ENCODE assay signal across 19 cellular contexts in the genomic region with DNA sequence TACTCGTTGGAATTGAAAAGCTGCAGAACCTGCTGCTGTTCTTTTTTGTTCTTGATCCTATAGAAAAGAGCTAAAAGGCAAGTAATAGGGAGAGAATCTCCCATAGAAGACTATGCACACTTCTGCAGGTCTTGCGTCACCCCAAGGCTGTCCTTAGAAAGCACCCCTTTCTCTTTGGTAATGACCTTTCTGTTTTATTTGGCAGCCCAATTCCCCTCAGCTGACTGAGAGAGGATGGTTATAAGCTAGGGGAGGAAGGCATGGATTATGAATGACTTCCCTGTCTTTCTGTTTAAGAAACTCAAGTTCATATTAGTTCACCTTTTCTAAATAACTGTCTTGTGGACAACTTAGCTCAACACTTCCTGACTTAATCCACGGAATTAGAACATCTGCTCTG.
A peak's percentile ranks its signal among the peaks of the same experiment; 100 is the strongest.
DNase-seq lines count a peak whose midpoint lies in the region; ATAC-seq, FAIRE-seq and TF ChIP-seq lines count a peak whose summit lies in the region.
"Had no signal": no experiment of that assay in that cellular context is flagged by ENCODE, and none has a peak within 500 bp of the region (broad histone marks: within the 10 kb centered on the region; RNA-seq: fewer than 3 reads in every experiment).

No MANE protein-coding gene starts in this region.

- peak; percentile 33 for DNase-seq in MV-4-11 (lab: John Stamatoyannopoulos, UW)
- DNase-seq in astrocyte (ENCODE audit: low read depth), result no peak
- DNase-seq in fibroblast of pulmonary artery (ENCODE audit: low read depth), result peak; percentile 11
- DNase-seq in mesenchymal stem cell, result no peak
- DNase-seq in mesenteric fat pad (ENCODE audit: low spot score), result no peak
- no peak for DNase-seq in NOMO-1 (lab: John Stamatoyannopoulos, UW; ENCODE audit: unreplicated experiment in 2 of 2)
- no peak for DNase-seq in COLO668 (lab: John Stamatoyannopoulos, UW; ENCODE audit: unreplicated experiment)
- DNase-seq: BE2C; Caco-2; CD4-positive, alpha-beta memory T cell; DND-41; GDM1; HCEC 1CT; HFFc6 had no signal

- H2BK12ac ChIP-seq in mesenchymal stem cell (ENCODE audit: low read length in 2 of 2), result no peak overlapping the region

- H3K4me1 ChIP-seq in astrocyte (ENCODE audit: insufficient read depth, low read length) (no peaks in the 10 kb centered on the region), mesenchymal stem cell (ENCODE audit: control insufficient read depth, insufficient read depth, low read depth, low read length) (no peaks in the 10 kb centered on the region)
- H3K4me1 ChIP-seq: A549, BE2C, Caco-2 had no signal

- H3K4me3 ChIP-seq in astrocyte (ENCODE audit: insufficient read depth, low read depth, low read length) (no peak overlapping the region), fibroblast of pulmonary artery (replicated peaks; ENCODE audit: low read depth, low read length) (no peak overlapping the region), mesenchymal stem cell (ENCODE audit: insufficient read depth in 1 of 2, low read depth in 1 of 2, low read length in 2 of 2) (no peak overlapping the region)
- H3K4me3 ChIP-seq: A549 had no signal

- no peak overlapping the region for H4K8ac ChIP-seq in mesenchymal stem cell (ENCODE audit: low read length)

- peak; percentile 52 for FAIRE-seq in astrocyte (lab: Jason Lieb, UNC)
- FAIRE-seq: A549 had no signal

- H2AK5ac ChIP-seq in mesenchymal stem cell (ENCODE audit: low read length, severe bottlenecking), result no peak overlapping the region

- H3K9ac ChIP-seq in astrocyte (ENCODE audit: low read length), result no peak overlapping the region
- H3K9ac ChIP-seq in mesenchymal stem cell (ENCODE audit: low read length), result peak overlapping the region; percentile 66

- no peak overlapping the region for H2BK5ac ChIP-seq in mesenchymal stem cell (ENCODE audit: low read depth, low read length, poor library complexity, severe bottlenecking)

- no peaks in the 10 kb centered on the region for H3K9me3 Mint-ChIP-seq in astrocyte (ENCODE audit: unreplicated experiment)
- H3K9me3 Mint-ChIP-seq: HFFc6, IgD-negative memory B cell had no signal

- WGBS in mesenchymal stem cell, result 83% methylated on average over 2 of the region's 3 CpGs

- no peaks in the 10 kb centered on the region for H3K4me1 Mint-ChIP-seq in astrocyte (ENCODE audit: low read depth, unreplicated experiment)
- H3K4me1 Mint-ChIP-seq: CD4-positive, alpha-beta memory T cell had no signal

- H3K27me3 Mint-ChIP-seq in astrocyte (ENCODE audit: low read depth, unreplicated experiment), result peaks cover 8% of the 10 kb centered on the region

- no peak overlapping the region for H3K18ac ChIP-seq in mesenchymal stem cell (ENCODE audit: low read depth in 1 of 2, low read length in 2 of 2)

- H2AFZ ChIP-seq in astrocyte (ENCODE audit: low read depth, low read length), result no peak overlapping the region
- H2AFZ ChIP-seq in mesenchymal stem cell (ENCODE audit: low read depth, low read length), result no peak overlapping the region

- H3K27ac Mint-ChIP-seq in astrocyte (ENCODE audit: unreplicated experiment), result no peak overlapping the region
- H3K27ac Mint-ChIP-seq: CD4-positive, alpha-beta memory T cell; HFFc6 had no signal

- no peak overlapping the region for H3K27ac ChIP-seq in astrocyte (ENCODE audit: low read depth, low read length)
- H3K27ac ChIP-seq in mesenchymal stem cell (ENCODE audit: low read length, poor library complexity, severe bottlenecking), result no peak overlapping the region
- H3K27ac ChIP-seq: A549, C4-2B, HL-60 had no signal

- no peak for ATAC-seq in HG03139 (IDR thresholded peaks at IDR 0.05; ENCODE audit: unreplicated experiment)
- ATAC-seq: A549 had no signal

- peaks cover 5% of the 10 kb centered on the region for H3K36me3 Mint-ChIP-seq in astrocyte (ENCODE audit: low read depth, unreplicated experiment)
- H3K36me3 Mint-ChIP-seq: CD4-positive, alpha-beta memory T cell; IgD-negative memory B cell had no signal

- H3K36me3 ChIP-seq in astrocyte (ENCODE audit: insufficient read depth, low read length) (no peaks in the 10 kb centered on the region), mesenchymal stem cell (ENCODE audit: control insufficient read depth in 1 of 2, insufficient read depth in 2 of 2, low read depth in 1 of 2, low read length in 2 of 2) (no peaks in the 10 kb centered on the region)
- H3K36me3 ChIP-seq: BE2C had no signal

- H2BK120ac ChIP-seq in mesenchymal stem cell (ENCODE audit: low read depth, low read length), result no peak overlapping the region

- no peak overlapping the region for H3K4ac ChIP-seq in mesenchymal stem cell (ENCODE audit: low read depth in 1 of 2, low read length in 2 of 2)

- no peak overlapping the region for H3K23ac ChIP-seq in mesenchymal stem cell (ENCODE audit: low read length in 2 of 2)

- H3K9me3 ChIP-seq in astrocyte (ENCODE audit: insufficient read depth, low read depth, low read length) (no peaks in the 10 kb centered on the region), mesenchymal stem cell (ENCODE audit: control insufficient read depth, low read length) (no peaks in the 10 kb centered on the region)
- H3K9me3 ChIP-seq: A549, BE2C, Caco-2 had no signal

- no peak overlapping the region for H3K14ac ChIP-seq in mesenchymal stem cell (ENCODE audit: low read length in 2 of 2)

- TF ChIP-seq CTCF in astrocyte (IDR thresholded peaks at IDR 0.05; ENCODE audit: insufficient read depth, low read depth, low read length), result no peak
- no peak for TF ChIP-seq CTCF in fibroblast of pulmonary artery (IDR thresholded peaks at IDR 0.05; ENCODE audit: low read length, missing control alignments)

- no peaks in the 10 kb centered on the region for H4K20me1 ChIP-seq in astrocyte (ENCODE audit: insufficient read depth, low read length)

- no peak overlapping the region for H3K4me3 Mint-ChIP-seq in astrocyte (ENCODE audit: unreplicated experiment)
- H3K4me3 Mint-ChIP-seq: CD4-positive, alpha-beta memory T cell; HFFc6; IgD-negative memory B cell had no signal

- no peaks in the 10 kb centered on the region for H3K79me2 ChIP-seq in astrocyte (ENCODE audit: insufficient read depth, low read length)

- H3K27me3 ChIP-seq in astrocyte (ENCODE audit: insufficient read depth, low read length), result no peaks in the 10 kb centered on the region
- no peaks in the 10 kb centered on the region for H3K27me3 ChIP-seq in mesenchymal stem cell (ENCODE audit: control insufficient read depth in 1 of 2, insufficient read depth in 1 of 2, low read length in 2 of 2)
- H3K27me3 ChIP-seq: BE2C had no signal

- no peak overlapping the region for H4K91ac ChIP-seq in mesenchymal stem cell (ENCODE audit: low read length)

- H3K4me2 ChIP-seq in astrocyte (ENCODE audit: low read length), result no peak overlapping the region
- no peak overlapping the region for H3K4me2 ChIP-seq in mesenchymal stem cell (ENCODE audit: low read length, poor library complexity, severe bottlenecking)
- H3K4me2 ChIP-seq: A549 had no signal

- H3K79me1 ChIP-seq in mesenchymal stem cell (replicated peaks; ENCODE audit: low read length, poor library complexity, severe bottlenecking), result no peaks in the 10 kb centered on the region

- H2BK15ac ChIP-seq in mesenchymal stem cell (ENCODE audit: low read depth, poor library complexity, severe bottlenecking), result no peak overlapping the region

Comparison
In these comparisons a context has a peak if more than half of its experiments do, and no peak if none do; other contexts are left out.
1. DNase-seq: peak in MV-4-11 (single experiment) and fibroblast of pulmonary artery (single experiment); none in astrocyte (single experiment), mesenchymal stem cell (single experiment), mesenteric fat pad (single experiment), NOMO-1 (0 of 2) and COLO668 (single experiment).